ENCODE assay signal across 8 cellular contexts in the genomic region with DNA sequence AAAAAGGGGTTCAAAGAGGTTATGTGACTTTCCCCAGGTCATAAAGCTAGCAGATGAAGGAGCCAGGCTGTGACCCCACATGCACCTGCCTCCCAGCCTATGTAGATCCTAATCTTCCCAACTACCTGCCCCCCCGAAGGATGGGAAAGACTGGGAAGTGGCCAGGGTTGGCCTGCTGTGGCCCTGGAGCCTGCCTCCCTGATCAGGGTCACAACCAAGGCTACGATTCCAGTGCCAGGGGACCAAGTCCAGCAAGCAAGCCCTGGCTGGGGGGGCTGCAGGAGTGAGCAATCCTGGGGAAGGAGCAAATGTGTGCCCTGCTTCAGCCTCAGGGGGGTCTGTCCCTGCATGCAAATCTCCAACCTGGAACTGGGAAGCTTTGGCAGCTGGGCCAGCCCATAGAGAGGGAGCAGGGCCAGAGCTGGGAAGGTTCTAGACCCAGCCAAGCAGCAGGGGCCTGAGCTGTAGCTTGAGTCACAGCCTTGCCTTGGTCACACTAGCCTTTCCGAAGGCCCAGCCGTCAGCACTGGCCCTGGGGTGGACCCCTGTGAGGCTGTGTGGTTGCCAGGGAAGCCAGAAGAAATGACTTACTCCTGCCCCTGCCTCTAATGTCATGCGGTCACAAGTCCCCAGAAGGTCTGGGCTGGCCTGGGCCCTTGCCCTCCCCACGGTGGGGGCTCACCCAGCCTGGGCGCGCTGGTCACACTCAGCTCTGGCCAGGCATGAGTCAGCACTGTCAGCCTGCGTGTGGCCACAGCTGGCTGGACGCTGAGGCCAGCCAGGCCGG.
DNase-seq lines count a peak whose midpoint lies in the region; ATAC-seq and TF ChIP-seq lines count a peak whose summit lies in the region.

No MANE protein-coding gene starts in this region.

- no peaks in the 10 kb centered on the region for H3K79me1 ChIP-seq in mesendoderm (ENCODE audit: low read length)

- H3K4me3 ChIP-seq in PC-3 (ENCODE audit: low read length) (peak overlapping the region; percentile 60), ectodermal cell (ENCODE audit: insufficient read depth, low read depth, low read length) (no peak overlapping the region), mesendoderm (ENCODE audit: low read length) (no peak overlapping the region), transverse colon (no peak overlapping the region)

- no peaks in the 10 kb centered on the region for H4K20me1 ChIP-seq in PC-3 (ENCODE audit: low read length)

- peak overlapping the region; percentile 42 for H3K18ac ChIP-seq in mesendoderm (ENCODE audit: low read length)

- H2BK120ac ChIP-seq in mesendoderm (ENCODE audit: low read depth, low read length): peak overlapping the region; percentile 29

- peak overlapping the region; percentile 37 for H2AFZ ChIP-seq in PC-3 (ENCODE audit: low read length)

- H2AK5ac ChIP-seq in mesendoderm (ENCODE audit: low read length): peak overlapping the region; percentile 81

- TF ChIP-seq POLR2A in transverse colon (IDR thresholded peaks at IDR 0.05): no peak

- H3K9me2 ChIP-seq in PC-3 (replicated peaks; ENCODE audit: low read length): no peaks in the 10 kb centered on the region

- peaks cover 33% of the 10 kb centered on the region for H3K4me1 ChIP-seq in PC-3 (ENCODE audit: insufficient read depth, low read length)
- peaks cover 42% of the 10 kb centered on the region for H3K4me1 ChIP-seq in ectodermal cell (ENCODE audit: control insufficient read depth, insufficient read depth, low read length)
- peaks cover 14% of the 10 kb centered on the region for H3K4me1 ChIP-seq in mesendoderm (ENCODE audit: control insufficient read depth, low read depth, low read length)
- peaks cover 22 to 29% (median 25%) of the 10 kb centered on the region in 4 donors for H3K4me1 ChIP-seq in transverse colon

- H3K4me2 ChIP-seq in PC-3 (ENCODE audit: low read length) (peak overlapping the region; percentile 80), mesendoderm (ENCODE audit: low read length) (no peak overlapping the region)

- BruUV-seq in PC-3 (replicated peaks; lab: Mats Ljungman, UMichigan): no TSS peak

- H3K27me3 ChIP-seq in PC-3 (ENCODE audit: low read length) (no peaks in the 10 kb centered on the region), ectodermal cell (ENCODE audit: control insufficient read depth, insufficient read depth, low read length, poor library complexity, severe bottlenecking) (no peaks in the 10 kb centered on the region), mesendoderm (ENCODE audit: insufficient read depth, low read length, poor library complexity) (no peaks in the 10 kb centered on the region), transverse colon (no peaks in the 10 kb centered on the region)

- H3K9me3 ChIP-seq in PC-3 (ENCODE audit: low read length): no peaks in the 10 kb centered on the region
- no peaks in the 10 kb centered on the region for H3K9me3 ChIP-seq in ectodermal cell (ENCODE audit: control insufficient read depth, low read length)
- no peaks in the 10 kb centered on the region for H3K9me3 ChIP-seq in transverse colon

- peak overlapping the region; percentile 78 for H3K9ac ChIP-seq in PC-3 (ENCODE audit: low read length)
- peak overlapping the region; percentile 81 for H3K9ac ChIP-seq in mesendoderm (ENCODE audit: low read length)

- POLR2A ChIA-PET in PC-3 (lab: Charles Lee; ENCODE audit: unreplicated experiment): interaction anchor here (0.5 to 0.6 kb wide), 3 partner anchors 23 to 155 kb away, joined by 3 to 5 read pairs (median 3); no protein-coding TSS in a partner anchor

- peak overlapping the region; percentile 89 for H3K56ac ChIP-seq in mesendoderm (ENCODE audit: low read length)

- H3K4ac ChIP-seq in mesendoderm (ENCODE audit: low read depth, low read length): peak overlapping the region; percentile 97

- no peak overlapping the region for H2BK15ac ChIP-seq in mesendoderm (replicated peaks; ENCODE audit: low read depth)

- in situ Hi-C loops in transverse colon (cut with MboI; ENCODE audit: low pct_ligation_motif_present in 1 of 4, low pct_unique_long_range_greater_than_20kb in 1 of 4, low sequenced_read_pairs in 3 of 4): no loop called here

- intact Hi-C loops in PC-3 (cut with micrococcal nuclease): loop anchor here (5.0 to 10.0 kb wide), 3 partner anchors 348 to 470 kb away; no protein-coding TSS in a partner anchor
- intact Hi-C loops in transverse colon (cut with DNase I; ENCODE audit: low total_unique reads): loop anchor here (2.0 kb wide), 1 partner anchor 96 kb away; a partner anchor contains a TSS

- 41 to 42% methylated on average over 11 of the region's 11 CpGs for WGBS in ectodermal cell, 2 experiments
- WGBS in mesendoderm (ENCODE audit: extremely low coverage, insufficient coverage, low lambda C conversion rate): no CpG with 5 or more reads among the region's 11 CpGs
- 74% methylated on average over 10 of the region's 11 CpGs; no CpG with 5 or more reads in 1 of the 2 donors for WGBS in transverse colon (ENCODE audit: low coverage in 1 of 2), 2 donors

- CTCF ChIA-PET in PC-3 (lab: Charles Lee): interaction anchor here (0.6 to 3.4 kb wide), 6 partner anchors 80 to 386 kb away, joined by 3 to 36 read pairs (median 4); a partner anchor contains a TSS

- H3K23ac ChIP-seq in mesendoderm (ENCODE audit: low read length): peak overlapping the region; percentile 59

- no peaks in the 10 kb centered on the region for H3K36me3 ChIP-seq in PC-3 (ENCODE audit: low read depth, low read length)
- H3K36me3 ChIP-seq in ectodermal cell (ENCODE audit: control insufficient read depth, insufficient read depth, low read length): no peaks in the 10 kb centered on the region
- H3K36me3 ChIP-seq in mesendoderm (ENCODE audit: control insufficient read depth, insufficient read depth, low read length): no peaks in the 10 kb centered on the region
- H3K36me3 ChIP-seq in transverse colon: no peaks in the 10 kb centered on the region

- H4K8ac ChIP-seq in mesendoderm (ENCODE audit: low read depth, low read length): no peak overlapping the region

- TF ChIP-seq CTCF in PC-3 (conservative IDR thresholded peaks at IDR 0.05; ENCODE audit: low read depth, low read length) (no peak), transverse colon (IDR thresholded peaks at IDR 0.05) (no peak)

- TF ChIP-seq EP300 in transverse colon (IDR thresholded peaks at IDR 0.05; ENCODE audit: low read depth): no peak

- H3K27ac ChIP-seq in PC-3 (ENCODE audit: low read length) (peak overlapping the region; percentile 79), ectodermal cell (ENCODE audit: insufficient read depth, low read depth, low read length, poor library complexity, severe bottlenecking) (peak overlapping the region; percentile 94), mesendoderm (ENCODE audit: low read depth, low read length) (peak overlapping the region; percentile 86), transverse colon (peak overlapping the region; percentile 92 to 95 (median 94))

- ATAC-seq in PC-3 (peak; percentile 38), HG03565 (IDR thresholded peaks at IDR 0.05; ENCODE audit: unreplicated experiment) (no peak)

- H3K79me2 ChIP-seq in PC-3 (ENCODE audit: low read length) (no peaks in the 10 kb centered on the region), mesendoderm (ENCODE audit: control insufficient read depth, insufficient read depth, low read length) (no peaks in the 10 kb centered on the region)

- peaks cover 6% of the 10 kb centered on the region for H3F3A ChIP-seq in PC-3 (ENCODE audit: low read length, unreplicated experiment)

- H2BK5ac ChIP-seq in mesendoderm (ENCODE audit: low read length): peak overlapping the region; percentile 94

- peak overlapping the region; percentile 21 for H4K5ac ChIP-seq in mesendoderm (ENCODE audit: low read length)

- DNase-seq in CMK (ENCODE audit: low read depth): peak; percentile 52
- peak; percentile 83 for DNase-seq in PC-3
- peak; percentile 69 for DNase-seq in mesendoderm
- DNase-seq in transverse colon: peak; percentile 59
- DNase-seq in SIG-M5 (lab: John Stamatoyannopoulos, UW): no peak
- no peak for DNase-seq in stimulated activated CD4-positive, alpha-beta T cell treated with anti-CD3 and anti-CD28 coated beads, Interleukin-12 subunit alpha, Interleukin-12 subunit beta, amount 100 ng/mL, for 4 hours

Comparison
In these comparisons a context has a peak if more than half of its experiments do, and no peak if none do; other contexts are left out.
1. DNase-seq: peak in CMK (single experiment), PC-3 (single experiment), mesendoderm (single experiment) and transverse colon (single experiment); none in SIG-M5 (single experiment) and stimulated activated CD4-positive, alpha-beta T cell treated with anti-CD3 and anti-CD28 coated beads, Interleukin-12 subunit alpha, Interleukin-12 subunit beta, amount 100 ng/mL, for 4 hours (single experiment).
2. Peak in every context shown above with its lines, with median percentiles within 50 percentile points of each other: H3K27ac ChIP-seq.